In the genomic region with DNA sequence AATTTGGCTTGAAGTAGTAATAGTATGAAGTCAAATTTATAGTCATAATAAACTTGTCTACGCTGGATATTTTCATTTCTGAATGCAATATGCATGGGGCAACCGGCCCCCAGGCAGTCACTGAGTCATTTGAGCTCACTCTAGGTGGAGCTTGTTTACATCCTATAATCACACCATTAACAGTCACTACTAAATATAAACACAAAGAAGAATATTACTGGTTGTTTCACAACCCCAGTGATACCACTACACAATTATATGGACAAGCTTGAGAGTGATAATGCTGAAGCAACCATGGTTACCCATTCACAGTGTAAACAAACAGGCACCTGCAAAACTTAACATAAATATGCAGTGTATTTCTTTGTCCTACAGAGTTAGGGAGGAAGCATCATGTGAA, we compare ENCODE assay signal across 11 cellular contexts.
DNase-seq lines count a peak whose midpoint lies in the region; ATAC-seq, FAIRE-seq and TF ChIP-seq lines count a peak whose summit lies in the region.
"Had no signal": no experiment of that assay in that cellular context is flagged by ENCODE, and none has a peak within 500 bp of the region (broad histone marks: within the 10 kb centered on the region; RNA-seq: fewer than 3 reads in every experiment).

No MANE protein-coding gene starts in this region.

- H3K9ac ChIP-seq in neural progenitor cell: no peak overlapping the region

- peak; percentile 50 for ATAC-seq in GM18858 (IDR thresholded peaks at IDR 0.05; ENCODE audit: unreplicated experiment)
- peak; percentile 38 for ATAC-seq in HG02623 (IDR thresholded peaks at IDR 0.05; ENCODE audit: unreplicated experiment)
- ATAC-seq: right lobe of liver had no signal

- no peaks in the 10 kb centered on the region for H3K9me3 ChIP-seq in neural progenitor cell (ENCODE audit: low read depth)
- H3K9me3 ChIP-seq: right lobe of liver had no signal

- no peaks in the 10 kb centered on the region for H3K36me3 Mint-ChIP-seq in neural progenitor cell
- no peaks in the 10 kb centered on the region for H3K36me3 Mint-ChIP-seq in chondrocyte (ENCODE audit: low read depth)

- H3K4me3 Mint-ChIP-seq in neural progenitor cell (no peak overlapping the region), chondrocyte (ENCODE audit: unreplicated experiment) (no peak overlapping the region)

- H3K79me2 ChIP-seq in neural progenitor cell (ENCODE audit: low read depth): no peaks in the 10 kb centered on the region

- H3K4me1 ChIP-seq in neural progenitor cell: no peaks in the 10 kb centered on the region
- H3K4me1 ChIP-seq: right lobe of liver had no signal

- no peak overlapping the region for H3K27ac Mint-ChIP-seq in neural progenitor cell
- no peak overlapping the region for H3K27ac Mint-ChIP-seq in chondrocyte (ENCODE audit: unreplicated experiment)

- H3K36me3 ChIP-seq in neural progenitor cell: no peaks in the 10 kb centered on the region
- H3K36me3 ChIP-seq: right lobe of liver had no signal

- no peak overlapping the region for H3K27ac ChIP-seq in neural progenitor cell
- H3K27ac ChIP-seq: right lobe of liver had no signal

- H3K4me2 ChIP-seq in neural progenitor cell: no peak overlapping the region

- no peak overlapping the region for H3K4me3 ChIP-seq in neural progenitor cell
- H3K4me3 ChIP-seq: right lobe of liver had no signal

- DNase-seq in NCI-H2029 treated with DMSO at 0.1 percent for 48 hours (lab: John Stamatoyannopoulos, UW): peak; percentile 24
- peak; percentile 75 for DNase-seq in fibroblast of gingiva (ENCODE audit: low read depth)
- DNase-seq in neural progenitor cell (ENCODE audit: low spot score): no peak
- no peak for DNase-seq in HTR-8/SVneo (ENCODE audit: insufficient read length, low spot score)
- DNase-seq in SK-N-DZ (ENCODE audit: low spot score): no peak
- DNase-seq in chondrocyte (ENCODE audit: low spot score): no peak
- DNase-seq: activated effector memory CD4-positive, alpha-beta T cell treated with anti-CD3 and anti-CD28 coated beads, Interleukin-2, amount 50 U/mL, for 16 hours; NCI-H524 treated with DMSO at 0.1 percent for 48 hours; right lobe of liver had no signal

- FAIRE-seq in HTR-8/SVneo (lab: Jason Lieb, UNC): no peak

- no peaks in the 10 kb centered on the region for H3F3A ChIP-seq in neural progenitor cell (ENCODE audit: low read depth)

- H3K27me3 ChIP-seq in neural progenitor cell: no peaks in the 10 kb centered on the region
- H3K27me3 ChIP-seq: right lobe of liver had no signal

- no peaks in the 10 kb centered on the region for H4K20me1 ChIP-seq in neural progenitor cell (ENCODE audit: low read depth)

- H3K4me1 Mint-ChIP-seq in neural progenitor cell (no peaks in the 10 kb centered on the region), chondrocyte (ENCODE audit: low read depth) (peaks cover 3% of the 10 kb centered on the region)

- H2AFZ ChIP-seq in neural progenitor cell (replicated peaks): no peak overlapping the region

- TF ChIP-seq CTCF in neural progenitor cell (IDR thresholded peaks at IDR 0.05): no peak
- no peak for TF ChIP-seq CTCF in chondrocyte (IDR thresholded peaks at IDR 0.05)

- H3K27me3 Mint-ChIP-seq in neural progenitor cell (ENCODE audit: insufficient read depth, low read depth) (no peaks in the 10 kb centered on the region), chondrocyte (ENCODE audit: low read depth) (no peaks in the 10 kb centered on the region)

- H3K9me3 Mint-ChIP-seq in neural progenitor cell: no peaks in the 10 kb centered on the region
- H3K9me3 Mint-ChIP-seq in chondrocyte (ENCODE audit: low read depth): no peaks in the 10 kb centered on the region

Comparison
In these comparisons a context has a peak if more than half of its experiments do, and no peak if none do; other contexts are left out.
1. DNase-seq: peak in NCI-H2029 treated with DMSO at 0.1 percent for 48 hours (single experiment) and fibroblast of gingiva (single experiment); none in neural progenitor cell (single experiment), HTR-8/SVneo (single experiment), SK-N-DZ (single experiment) and chondrocyte (single experiment).